In the genomic region with DNA sequence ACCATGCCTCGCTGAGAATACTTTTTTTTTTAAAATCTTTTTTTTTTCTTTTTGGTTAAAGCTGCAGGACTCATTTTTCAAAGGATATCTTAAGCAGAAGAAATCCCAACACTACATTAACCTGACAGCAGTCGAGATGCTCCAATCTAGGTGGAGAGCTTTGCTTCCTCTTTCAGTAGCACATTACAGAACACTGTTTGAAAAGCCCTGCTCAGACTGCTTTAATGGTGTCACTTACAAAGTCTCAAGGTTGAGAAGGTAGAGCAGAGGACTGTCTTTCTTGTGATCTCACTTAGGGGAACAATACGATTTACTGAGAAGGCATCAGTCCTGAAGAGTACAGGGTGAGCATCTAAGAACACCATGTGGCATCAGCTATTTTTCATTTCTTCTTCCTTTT, we compare ENCODE assay signal across 18 cellular contexts. TPM values are rescaled to one million over a fixed set of nuclear protein-coding genes. Genes with fewer than 3 reads are reported as not detected.
DNase-seq lines count a peak whose midpoint lies in the region; ATAC-seq, FAIRE-seq and TF ChIP-seq lines count a peak whose summit lies in the region.
"Had no signal": no experiment of that assay in that cellular context is flagged by ENCODE, and none has a peak within 500 bp of the region (broad histone marks: within the 10 kb centered on the region; RNA-seq: fewer than 3 reads in every experiment).

No MANE protein-coding gene starts in this region.

- H3K4me2 ChIP-seq in Karpas-422 (ENCODE audit: low read depth, low read length, poor library complexity, severe bottlenecking) (no peak overlapping the region), astrocyte (ENCODE audit: low read length) (no peak overlapping the region)

- no peak for FAIRE-seq in astrocyte (lab: Jason Lieb, UNC)
- FAIRE-seq: G401.6, GM12891, HTR-8/SVneo had no signal

- H3K4me1 Mint-ChIP-seq in activated naive CD4-positive, alpha-beta T cell treated with anti-CD3 and anti-CD28 coated beads for 36 hours (ENCODE audit: low read depth), result no peaks in the 10 kb centered on the region
- H3K4me1 Mint-ChIP-seq in astrocyte (ENCODE audit: low read depth, unreplicated experiment) (peaks cover 49% of the 10 kb centered on the region), memory B cell (peaks cover 3% of the 10 kb centered on the region)
- peaks cover 2% of the 10 kb centered on the region for H3K4me1 Mint-ChIP-seq in CD8-positive, alpha-beta T cell (ENCODE audit: low read depth)

- H3K4me3 ChIP-seq in Karpas-422 (ENCODE audit: low read length), result no peak overlapping the region
- H3K4me3 ChIP-seq in astrocyte (ENCODE audit: insufficient read depth, low read depth, low read length), result no peak overlapping the region
- no peak overlapping the region for H3K4me3 ChIP-seq in CD8-positive, alpha-beta T cell (ENCODE audit: low read depth, low read length)

- H3K9me3 ChIP-seq in Karpas-422 (ENCODE audit: low read length), result no peaks in the 10 kb centered on the region
- no peaks in the 10 kb centered on the region for H3K9me3 ChIP-seq in astrocyte (ENCODE audit: insufficient read depth, low read depth, low read length)
- H3K9me3 ChIP-seq in CD8-positive, alpha-beta T cell (ENCODE audit: low read length), result no peaks in the 10 kb centered on the region

- H3K4me3 Mint-ChIP-seq in activated naive CD4-positive, alpha-beta T cell treated with anti-CD3 and anti-CD28 coated beads for 36 hours, result no peak overlapping the region
- H3K4me3 Mint-ChIP-seq in astrocyte (ENCODE audit: unreplicated experiment) (no peak overlapping the region), memory B cell (no peak overlapping the region)
- no peak overlapping the region for H3K4me3 Mint-ChIP-seq in CD8-positive, alpha-beta T cell
- H3K4me3 Mint-ChIP-seq: CD4-positive, alpha-beta T cell; HFFc6 had no signal

- H2AFZ ChIP-seq in Karpas-422 (ENCODE audit: low read length) (no peak overlapping the region), astrocyte (ENCODE audit: low read depth, low read length) (no peak overlapping the region)

- ATAC-seq in memory B cell (ENCODE audit: low read depth) (no peak), GM19328 (IDR thresholded peaks at IDR 0.05; ENCODE audit: unreplicated experiment) (no peak)
- no peak for ATAC-seq in CD8-positive, alpha-beta T cell

- H3K36me3 ChIP-seq in Karpas-422 (ENCODE audit: insufficient read depth, low read length) (0 out of 2 replicates have a peak, but pooled peaks cover 4% of the 10 kb centered on the region), astrocyte (ENCODE audit: insufficient read depth, low read length) (no peaks in the 10 kb centered on the region)
- peaks cover 16% of the 10 kb centered on the region for H3K36me3 ChIP-seq in CD8-positive, alpha-beta T cell (ENCODE audit: insufficient read depth, low read length)

- H4K20me1 ChIP-seq in Karpas-422 (ENCODE audit: insufficient read depth, low read depth, low read length) (no peaks in the 10 kb centered on the region), astrocyte (ENCODE audit: insufficient read depth, low read length) (peaks cover 8% of the 10 kb centered on the region)

- H3K27me3 ChIP-seq in Karpas-422 (ENCODE audit: low read length) (no peaks in the 10 kb centered on the region), astrocyte (ENCODE audit: insufficient read depth, low read length) (no peaks in the 10 kb centered on the region)
- H3K27me3 ChIP-seq in CD8-positive, alpha-beta T cell (ENCODE audit: insufficient read depth, low read length), result no peaks in the 10 kb centered on the region

- H3K9me2 ChIP-seq in Karpas-422 (replicated peaks; ENCODE audit: insufficient read depth, low read length), result no peaks in the 10 kb centered on the region

- H3K36me3 Mint-ChIP-seq in activated naive CD4-positive, alpha-beta T cell treated with anti-CD3 and anti-CD28 coated beads for 36 hours (ENCODE audit: low read depth), result no peaks in the 10 kb centered on the region
- H3K36me3 Mint-ChIP-seq in astrocyte (ENCODE audit: low read depth, unreplicated experiment) (peaks cover 15% of the 10 kb centered on the region), memory B cell (peaks cover 13% of the 10 kb centered on the region)
- H3K36me3 Mint-ChIP-seq in CD8-positive, alpha-beta T cell, result peaks cover 42% of the 10 kb centered on the region

- CTCF ChIA-PET in activated naive CD4-positive, alpha-beta T cell treated with anti-CD3 and anti-CD28 coated beads for 36 hours (lab: Charles Lee), result no interaction called here
- CTCF ChIA-PET in CD8-positive, alpha-beta T cell (lab: Charles Lee), result interaction anchor here (1.3 kb wide), 1 partner anchor 13 kb away, joined by 7 read pairs; no protein-coding TSS in a partner anchor

- no peak for DNase-seq in activated naive CD4-positive, alpha-beta T cell treated with anti-CD3 and anti-CD28 coated beads for 36 hours
- no peak for DNase-seq in activated naive CD4-positive, alpha-beta T cell (lab: John Stamatoyannopoulos, UW)
- DNase-seq in Karpas-422, result peak; percentile 52
- no peak for DNase-seq in astrocyte (ENCODE audit: low read depth)
- no peak for DNase-seq in memory B cell (ENCODE audit: low spot score in 2 of 2)
- no peak for DNase-seq in NCI-H2081 (lab: John Stamatoyannopoulos, UW)
- DNase-seq in CD8-positive, alpha-beta T cell, result no peak
- DNase-seq: ACHN; C1 segment of cervical spinal cord; CD4-positive, alpha-beta T cell; DMS153; DMS79 treated with DMSO at 0.1 percent for 48 hours; EL; HFFc6 had no signal

- H3K27ac ChIP-seq in Karpas-422 (ENCODE audit: low read length), result no peak overlapping the region
- no peak overlapping the region for H3K27ac ChIP-seq in astrocyte (ENCODE audit: low read depth, low read length)
- H3K27ac ChIP-seq in CD8-positive, alpha-beta T cell (ENCODE audit: low read depth, low read length), result no peak overlapping the region

- H3K9me3 Mint-ChIP-seq in activated naive CD4-positive, alpha-beta T cell treated with anti-CD3 and anti-CD28 coated beads for 36 hours, result no peaks in the 10 kb centered on the region
- no peaks in the 10 kb centered on the region for H3K9me3 Mint-ChIP-seq in astrocyte (ENCODE audit: unreplicated experiment)
- no peaks in the 10 kb centered on the region for H3K9me3 Mint-ChIP-seq in memory B cell
- H3K9me3 Mint-ChIP-seq in CD8-positive, alpha-beta T cell, result no peaks in the 10 kb centered on the region
- H3K9me3 Mint-ChIP-seq: CD4-positive, alpha-beta T cell; HFFc6 had no signal

- POLR2A ChIA-PET in CD8-positive, alpha-beta T cell (lab: Charles Lee), result interaction anchor here (0.7 kb wide), 1 partner anchor 10 kb away, joined by 3 read pairs; no protein-coding TSS in a partner anchor

- peak overlapping the region; percentile 5 for H3K27ac Mint-ChIP-seq in activated naive CD4-positive, alpha-beta T cell treated with anti-CD3 and anti-CD28 coated beads for 36 hours
- H3K27ac Mint-ChIP-seq in astrocyte (ENCODE audit: unreplicated experiment), result peak overlapping the region; percentile 47
- peak overlapping the region; percentile 55 for H3K27ac Mint-ChIP-seq in memory B cell
- no peak overlapping the region for H3K27ac Mint-ChIP-seq in CD8-positive, alpha-beta T cell
- H3K27ac Mint-ChIP-seq: HFFc6 had no signal

- TF ChIP-seq CTCF in astrocyte (IDR thresholded peaks at IDR 0.05; ENCODE audit: insufficient read depth, low read depth, low read length), result no peak
- no peak for TF ChIP-seq CTCF in CD8-positive, alpha-beta T cell (IDR thresholded peaks at IDR 0.05)

- H3K4me1 ChIP-seq in Karpas-422 (ENCODE audit: low read length) (peaks cover 28% of the 10 kb centered on the region), astrocyte (ENCODE audit: insufficient read depth, low read length) (peaks cover 14% of the 10 kb centered on the region)
- H3K4me1 ChIP-seq in CD8-positive, alpha-beta T cell (ENCODE audit: insufficient read depth, low read length), result no peaks in the 10 kb centered on the region

- H3K27me3 Mint-ChIP-seq in activated naive CD4-positive, alpha-beta T cell treated with anti-CD3 and anti-CD28 coated beads for 36 hours (ENCODE audit: low read depth), result no peaks in the 10 kb centered on the region
- H3K27me3 Mint-ChIP-seq in astrocyte (ENCODE audit: low read depth, unreplicated experiment) (no peaks in the 10 kb centered on the region), memory B cell (no peaks in the 10 kb centered on the region)
- H3K27me3 Mint-ChIP-seq in CD8-positive, alpha-beta T cell (ENCODE audit: low read depth), result no peaks in the 10 kb centered on the region
- H3K27me3 Mint-ChIP-seq: CD4-positive, alpha-beta T cell had no signal

- H3K79me2 ChIP-seq in Karpas-422 (ENCODE audit: low read length) (peaks cover 47% of the 10 kb centered on the region), astrocyte (ENCODE audit: insufficient read depth, low read length) (peaks cover 4% of the 10 kb centered on the region)

- H3K9ac ChIP-seq in Karpas-422 (ENCODE audit: low read length), result no peak overlapping the region; the same call in 1 of the 2 replicates
- no peak overlapping the region for H3K9ac ChIP-seq in astrocyte (ENCODE audit: low read length)

- intact Hi-C loops in activated naive CD4-positive, alpha-beta T cell treated with anti-CD3 and anti-CD28 coated beads for 36 hours (cut with micrococcal nuclease), result no loop called here
- intact Hi-C loops in CD8-positive, alpha-beta T cell (cut with DNase I, micrococcal nuclease), result no loop called here

RNA-seq across cellular contexts. Expression of a gene that starts 21.0 kb away (rescaled TPM):
- 1 to 10 TPM; 2.7 to 4.0 TPM for total RNA-seq in activated naive CD4-positive, alpha-beta T cell treated with anti-CD3 and anti-CD28 coated beads for 36 hours
- 2.6 and 9.6 TPM in 2 replicates for total RNA-seq in Karpas-422 (2014; rRNA removed; shearing (Covaris generic); ENCODE audit: low replicate concordance)
- 8.2 and 8.6 TPM in 2 replicates for total RNA-seq in astrocyte
- 1 to 10 TPM; 5.2 to 5.6 TPM for total RNA-seq in CD8-positive, alpha-beta T cell

RNA-seq across cellular contexts. Expression of a gene that starts 45.5 kb away (rescaled TPM):
- 1 to 10 TPM; 5.3 to 5.9 TPM for total RNA-seq in activated naive CD4-positive, alpha-beta T cell treated with anti-CD3 and anti-CD28 coated beads for 36 hours
- total RNA-seq in Karpas-422 (2014; rRNA removed; shearing (Covaris generic); ENCODE audit: low replicate concordance), result 2.2 and 2.5 TPM in 2 replicates
- total RNA-seq in astrocyte, result 5.7 and 7.4 TPM in 2 replicates
- 1 to 10 TPM; 4.3 to 5.6 TPM for total RNA-seq in CD8-positive, alpha-beta T cell
